ENCODE assay signal across 23 cellular contexts in the genomic region with DNA sequence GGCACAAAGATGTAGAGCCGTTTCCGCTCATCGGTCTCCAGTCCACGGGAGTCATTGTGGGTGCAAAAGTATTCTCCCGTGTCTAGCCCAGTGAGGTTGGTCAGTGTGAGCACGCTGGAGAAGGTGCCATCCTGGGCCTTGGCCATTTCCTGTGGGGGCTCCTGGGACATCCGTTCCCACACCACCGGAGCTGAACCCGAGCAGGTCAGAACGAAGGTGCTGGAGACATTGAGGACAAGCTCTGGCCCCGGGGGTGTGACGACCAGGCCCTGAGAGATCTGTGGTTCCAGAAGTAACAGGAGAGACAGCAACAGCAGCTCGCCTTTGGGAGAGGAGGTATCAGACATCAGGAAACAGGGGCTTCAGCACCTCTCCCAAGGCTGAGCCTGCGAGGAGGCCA. TPM values are rescaled to one million over a fixed set of nuclear protein-coding genes. Genes with fewer than 3 reads are reported as not detected.
A peak's percentile ranks its signal among the peaks of the same experiment; 100 is the strongest.
DNase-seq lines count a peak whose midpoint lies in the region; ATAC-seq, FAIRE-seq and TF ChIP-seq lines count a peak whose summit lies in the region.
"Had no signal": no experiment of that assay in that cellular context is flagged by ENCODE, and none has a peak within 500 bp of the region (broad histone marks: within the 10 kb centered on the region; RNA-seq: fewer than 3 reads in every experiment).

No MANE protein-coding gene starts in this region.

- H3K9ac ChIP-seq in H1 (replicated peaks in 1 of 4; ENCODE audit: extremely low read depth in 1 of 4, low read depth in 3 of 4, low read length in 3 of 4) (no peak overlapping the region; a peak in 1 of 7 replicates), subcutaneous abdominal adipose tissue (ENCODE audit: low read length in 5 of 5) (no peak overlapping the region)

- TF ChIP-seq EP300 in H1 (IDR thresholded peaks at IDR 0.05; ENCODE audit: borderline replicate concordance in 1 of 2, low read depth in 2 of 2, low read length in 2 of 2): no peak

- H4K91ac ChIP-seq in H1 (replicated peaks; ENCODE audit: insufficient read length, low read length): no peak overlapping the region

- H3K27ac ChIP-seq in H1 (ENCODE audit: low read depth, low read length) (no peak overlapping the region), subcutaneous abdominal adipose tissue (ENCODE audit: low read depth, low read length) (peak overlapping the region; percentile 17), OCI-LY7 (ENCODE audit: low read depth, low read length, poor library complexity, severe bottlenecking) (no peak overlapping the region)
- H3K27ac ChIP-seq: colonic mucosa had no signal

- H3K18ac ChIP-seq in H1 (ENCODE audit: extremely low read depth, low read length): peak overlapping the region; percentile 48; the same call in 1 of the 2 replicates

- H3K36me3 Mint-ChIP-seq in HFFc6 (ENCODE audit: low read depth) (peaks cover 57% of the 10 kb centered on the region), mesothelial cell of epicardium (peaks cover 3% of the 10 kb centered on the region)
- peaks cover 3% of the 10 kb centered on the region for H3K36me3 Mint-ChIP-seq in activated CD8-positive, alpha-beta memory T cell treated with anti-CD3 and anti-CD28 coated beads, Interleukin-2, amount 10 ng/mL, durations not matched to agents 7 days and 5 days
- H3K36me3 Mint-ChIP-seq: CD8-positive, alpha-beta T cell had no signal

- no peak overlapping the region for H2BK15ac ChIP-seq in H1 (ENCODE audit: low read length)

- ATAC-seq in GM18502 (IDR thresholded peaks at IDR 0.05; ENCODE audit: poor library complexity, unreplicated experiment) (no peak), GM21723 (IDR thresholded peaks at IDR 0.05; ENCODE audit: unreplicated experiment) (no peak)
- ATAC-seq in activated CD8-positive, alpha-beta memory T cell treated with anti-CD3 and anti-CD28 coated beads, Interleukin-2, amount 10 ng/mL, durations not matched to agents 7 days and 5 days: no peak
- ATAC-seq: CD8-positive, alpha-beta T cell; left lobe of liver; Panc1 had no signal

- no peak overlapping the region for H3K4me3 Mint-ChIP-seq in HFFc6
- H3K4me3 Mint-ChIP-seq in mesothelial cell of epicardium: no peak overlapping the region
- no peak overlapping the region for H3K4me3 Mint-ChIP-seq in activated CD8-positive, alpha-beta memory T cell treated with anti-CD3 and anti-CD28 coated beads, Interleukin-2, amount 10 ng/mL, durations not matched to agents 7 days and 5 days
- H3K4me3 Mint-ChIP-seq: activated CD4-positive, alpha-beta T cell treated with anti-CD3 and anti-CD28 coated beads, Interleukin-2, amount 10 ng/mL, durations not matched to agents 7 days and 5 days; CD8-positive, alpha-beta T cell had no signal

- DNase-seq in HFFc6: no peak
- DNase-seq in H1 (ENCODE audit: low read depth in 1 of 2, low spot score in 2 of 2): no peak
- no peak for DNase-seq in mesothelial cell of epicardium (ENCODE audit: low spot score in 2 of 2, unreplicated experiment in 2 of 2)
- DNase-seq in activated CD8-positive, alpha-beta memory T cell treated with anti-CD3 and anti-CD28 coated beads, Interleukin-2, amount 10 ng/mL, durations not matched to agents 7 days and 5 days: no peak
- DNase-seq in OCI-LY7 (ENCODE audit: low spot score): no peak
- DNase-seq: activated CD4-positive, alpha-beta T cell treated with anti-CD3 and anti-CD28 coated beads, Interleukin-2, amount 10 ng/mL, durations not matched to agents 7 days and 5 days; activated CD8-positive, alpha-beta memory T cell treated with anti-CD3 and anti-CD28 coated beads, Interleukin-2, amount 50 U/mL, for 48 hours; activated naive CD4-positive, alpha-beta T cell; CD8-positive, alpha-beta T cell; colonic mucosa; DMS79; NCI-H1417 treated with DMSO at 0.1 percent for 48 hours; small intestine; stimulated activated CD4-positive, alpha-beta T cell treated with anti-CD3 and anti-CD28 coated beads, Interleukin-4, amount 100 ng/mL, for 4 hours had no signal

- H3K79me1 ChIP-seq in H1 (ENCODE audit: low read depth, low read length): no peaks in the 10 kb centered on the region

- intact Hi-C loops in OCI-LY7 (cut with micrococcal nuclease; ENCODE audit: unreplicated experiment): no loop called here

- peak overlapping the region; percentile 75 for H2AK5ac ChIP-seq in H1 (ENCODE audit: low read depth, low read length)

- CTCF ChIA-PET in H1 (lab: Charles Lee; ENCODE audit: partially characterized antibody): interaction anchor here (0.5 to 13.1 kb wide), 14 partner anchors 10 to 219 kb away, joined by 3 to 188 read pairs (median 4); a partner anchor contains a TSS
- CTCF ChIA-PET in activated CD8-positive, alpha-beta memory T cell treated with anti-CD3 and anti-CD28 coated beads, Interleukin-2, amount 10 ng/mL, durations not matched to agents 7 days and 5 days (lab: Charles Lee): interaction anchor here (0.5 to 11.3 kb wide), 7 partner anchors 10 to 261 kb away, joined by 3 to 85 read pairs (median 4); no protein-coding TSS in a partner anchor
- CTCF ChIA-PET in OCI-LY7 (lab: Charles Lee; ENCODE audit: unreplicated experiment): no interaction called here

- H2BK20ac ChIP-seq in H1 (ENCODE audit: low read length): no peak overlapping the region

- H4K5ac ChIP-seq in H1 (ENCODE audit: insufficient read length, low read depth, low read length): no peak overlapping the region

- peaks cover 0 to 4% of the 10 kb centered on the region in 2 experiments for H4K20me1 ChIP-seq in H1 (replicated peaks in 1 of 2; ENCODE audit: control insufficient read depth in 1 of 2, insufficient read depth in 2 of 2, low read length in 2 of 2)
- H4K20me1 ChIP-seq in OCI-LY7 (ENCODE audit: insufficient read depth, low read length): no peaks in the 10 kb centered on the region

- H3K4me3 ChIP-seq in H1 (ENCODE audit: extremely low read depth in 1 of 4, insufficient read depth in 2 of 4, low read depth in 3 of 4, low read length in 4 of 4) (no peak overlapping the region), subcutaneous abdominal adipose tissue (ENCODE audit: low read depth in 1 of 5, low read length in 5 of 5) (no peak overlapping the region), OCI-LY7 (ENCODE audit: low read depth, low read length, poor library complexity, severe bottlenecking) (no peak overlapping the region)
- H3K4me3 ChIP-seq: colonic mucosa had no signal

- 91% methylated on average over 14 of the region's 14 CpGs; no CpG with 5 or more reads in 1 of the 2 experiments for WGBS in H1 (ENCODE audit: extremely low coverage in 1 of 2, insufficient coverage in 1 of 2, insufficient read length in 1 of 2, insufficient replicate concordance in 2 of 2, low coverage in 1 of 2, low lambda C conversion rate in 2 of 2, missing lambda C conversion rate in 1 of 2), 2 experiments

- H3K56ac ChIP-seq in H1 (replicated peaks; ENCODE audit: insufficient read length, low read depth, low read length): no peak overlapping the region

- H3K9me2 ChIP-seq in OCI-LY7 (ENCODE audit: insufficient read depth, low read length): no peaks in the 10 kb centered on the region

- H2AFZ ChIP-seq in H1 (ENCODE audit: low read length): no peak overlapping the region
- H2AFZ ChIP-seq in OCI-LY7 (ENCODE audit: low read length): no peak overlapping the region

- no peaks in the 10 kb centered on the region for H3K23me2 ChIP-seq in H1 (ENCODE audit: low read depth, low read length)

- H4K8ac ChIP-seq in H1 (ENCODE audit: extremely low read depth, insufficient read depth, low read length): no peak overlapping the region

- no peak for FAIRE-seq in H1 (lab: Jason Lieb, UNC)
- FAIRE-seq: frontal cortex, HTR-8/SVneo, small intestine, TTC549 had no signal

- H3K9me3 Mint-ChIP-seq in HFFc6 (no peaks in the 10 kb centered on the region), mesothelial cell of epicardium (no peaks in the 10 kb centered on the region)
- H3K9me3 Mint-ChIP-seq in activated CD8-positive, alpha-beta memory T cell treated with anti-CD3 and anti-CD28 coated beads, Interleukin-2, amount 10 ng/mL, durations not matched to agents 7 days and 5 days (ENCODE audit: low read depth): no peaks in the 10 kb centered on the region
- H3K9me3 Mint-ChIP-seq: activated CD4-positive, alpha-beta T cell treated with anti-CD3 and anti-CD28 coated beads, Interleukin-2, amount 10 ng/mL, durations not matched to agents 7 days and 5 days; CD8-positive, alpha-beta T cell had no signal

- TF ChIP-seq POLR2A in H1 (IDR thresholded peaks at IDR 0.05; ENCODE audit: control extremely low read depth in 1 of 2, low read depth in 2 of 2, low read length in 2 of 2): no peak

- peak overlapping the region; percentile 75; the same call in 1 of the 2 replicates for H2BK12ac ChIP-seq in H1 (ENCODE audit: low read depth, low read length)

- no peak overlapping the region for H3K4ac ChIP-seq in H1 (replicated peaks; ENCODE audit: insufficient read length, low read depth, low read length)

- no TSS peak for BruUV-seq in OCI-LY7 (replicated peaks; lab: Mats Ljungman, UMichigan)

- H3K4me1 Mint-ChIP-seq in HFFc6 (ENCODE audit: low read depth) (peaks cover 89% of the 10 kb centered on the region), mesothelial cell of epicardium (peaks cover 36% of the 10 kb centered on the region)
- H3K4me1 Mint-ChIP-seq in activated CD8-positive, alpha-beta memory T cell treated with anti-CD3 and anti-CD28 coated beads, Interleukin-2, amount 10 ng/mL, durations not matched to agents 7 days and 5 days: peaks cover 7% of the 10 kb centered on the region
- H3K4me1 Mint-ChIP-seq: activated CD4-positive, alpha-beta T cell treated with anti-CD3 and anti-CD28 coated beads, Interleukin-2, amount 10 ng/mL, durations not matched to agents 7 days and 5 days had no signal

- H3K79me2 ChIP-seq in H1 (ENCODE audit: control insufficient read depth in 1 of 2, insufficient read depth in 2 of 2, low read length in 2 of 2) (no peaks in the 10 kb centered on the region), OCI-LY7 (ENCODE audit: insufficient read depth, low read depth, low read length) (no peaks in the 10 kb centered on the region)

- H2BK120ac ChIP-seq in H1 (replicated peaks; ENCODE audit: low read depth, low read length): no peak overlapping the region

- no peak overlapping the region for H3K23ac ChIP-seq in H1 (ENCODE audit: insufficient read length)

- H3K27me3 Mint-ChIP-seq in HFFc6 (ENCODE audit: insufficient read depth) (peaks cover 14% of the 10 kb centered on the region), mesothelial cell of epicardium (ENCODE audit: low read depth) (no peaks in the 10 kb centered on the region)
- no peaks in the 10 kb centered on the region for H3K27me3 Mint-ChIP-seq in activated CD8-positive, alpha-beta memory T cell treated with anti-CD3 and anti-CD28 coated beads, Interleukin-2, amount 10 ng/mL, durations not matched to agents 7 days and 5 days
- H3K27me3 Mint-ChIP-seq: activated CD4-positive, alpha-beta T cell treated with anti-CD3 and anti-CD28 coated beads, Interleukin-2, amount 10 ng/mL, durations not matched to agents 7 days and 5 days had no signal

- H3K9me3 ChIP-seq in H1 (ENCODE audit: insufficient read depth in 2 of 2, low read depth in 1 of 2, low read length in 1 of 2) (no peaks in the 10 kb centered on the region), subcutaneous abdominal adipose tissue (ENCODE audit: control insufficient read depth in 5 of 5, low read length in 5 of 5) (no peaks in the 10 kb centered on the region), OCI-LY7 (ENCODE audit: low read length) (no peaks in the 10 kb centered on the region)
- H3K9me3 ChIP-seq: colonic mucosa had no signal

- H3K27ac Mint-ChIP-seq in HFFc6 (peak overlapping the region; percentile 61), mesothelial cell of epicardium (peak overlapping the region; percentile 23)
- H3K27ac Mint-ChIP-seq in activated CD8-positive, alpha-beta memory T cell treated with anti-CD3 and anti-CD28 coated beads, Interleukin-2, amount 10 ng/mL, durations not matched to agents 7 days and 5 days: no peak overlapping the region
- H3K27ac Mint-ChIP-seq: activated CD4-positive, alpha-beta T cell treated with anti-CD3 and anti-CD28 coated beads, Interleukin-2, amount 10 ng/mL, durations not matched to agents 7 days and 5 days; CD8-positive, alpha-beta T cell had no signal

- TF ChIP-seq RAD21 in H1 (IDR thresholded peaks at IDR 0.05 in 1 of 2, conservative IDR thresholded peaks at IDR 0.05 in 1 of 2; ENCODE audit: low read depth in 2 of 2, low read length in 2 of 2): no peak

- H3K4me1 ChIP-seq in H1 (replicated peaks in 1 of 4; ENCODE audit: control insufficient read depth in 3 of 4, insufficient read depth in 4 of 4, low read length in 3 of 4) (peaks cover 6 to 36% (median 29%) of the 10 kb centered on the region in 4 experiments), subcutaneous abdominal adipose tissue (ENCODE audit: control insufficient read depth in 5 of 5, insufficient read depth in 5 of 5, low read length in 5 of 5) (peaks cover 7 to 70% (median 53%) of the 10 kb centered on the region in 5 donors), OCI-LY7 (ENCODE audit: insufficient read depth, low read length, poor library complexity, severe bottlenecking) (no peaks in the 10 kb centered on the region)
- H3K4me1 ChIP-seq: colonic mucosa had no signal

- no peak overlapping the region for H3K14ac ChIP-seq in H1 (ENCODE audit: insufficient read length)

- H3K4me2 ChIP-seq in H1 (ENCODE audit: insufficient read depth in 1 of 2, low read depth in 2 of 2, low read length in 2 of 2) (no peak overlapping the region), OCI-LY7 (ENCODE audit: low read length) (no peak overlapping the region)

- TF ChIP-seq CTCF in HFFc6 (IDR thresholded peaks at IDR 0.05) (no peak), H1 (IDR thresholded peaks at IDR 0.05; ENCODE audit: control extremely low read depth in 1 of 3, insufficient read depth in 1 of 3, low read depth in 1 of 3, low read length in 3 of 3) (no peak), mesothelial cell of epicardium (IDR thresholded peaks at IDR 0.05; ENCODE audit: unreplicated experiment) (no peak), OCI-LY7 (conservative IDR thresholded peaks at IDR 0.05; ENCODE audit: low read length) (no peak)

- peaks cover 0 to 5% (median 3%) of the 10 kb centered on the region in 4 experiments; a peak in 3 of 7 replicates for H3K27me3 ChIP-seq in H1 (replicated peaks in 1 of 4; ENCODE audit: control insufficient read depth in 3 of 4, extremely low read depth in 1 of 4, insufficient read depth in 3 of 4, low read length in 3 of 4)
- peaks cover 0 to 19% (median 2%) of the 10 kb centered on the region in 5 donors for H3K27me3 ChIP-seq in subcutaneous abdominal adipose tissue (ENCODE audit: control insufficient read depth in 5 of 5, insufficient read depth in 4 of 5, low read length in 5 of 5)
- H3K27me3 ChIP-seq: colonic mucosa had no signal

- POLR2A ChIA-PET in H1 (lab: Charles Lee; ENCODE audit: partially characterized antibody): interaction anchor here (0.6 to 1.5 kb wide), 3 partner anchors 20 to 307 kb away, joined by 3 to 4 read pairs (median 3); a partner anchor contains a TSS
- POLR2A ChIA-PET in OCI-LY7 (lab: Charles Lee): interaction anchor here (1.7 kb wide), 1 partner anchor 10 kb away, joined by 7 read pairs; no protein-coding TSS in a partner anchor

- peak overlapping the region; percentile 44; the same call in 1 of the 2 replicates for H2BK5ac ChIP-seq in H1 (ENCODE audit: low read depth, low read length)

- no peaks in the 10 kb centered on the region for H3K36me3 ChIP-seq in H1 (ENCODE audit: control insufficient read depth in 2 of 4, insufficient read depth in 4 of 4, low read length in 3 of 4)
- H3K36me3 ChIP-seq in subcutaneous abdominal adipose tissue (ENCODE audit: control insufficient read depth in 5 of 5, insufficient read depth in 5 of 5, low read length in 5 of 5): peaks cover 0 to 26% (median 21%) of the 10 kb centered on the region in 5 donors
- H3K36me3 ChIP-seq in OCI-LY7 (ENCODE audit: insufficient read depth, low read length): no peaks in the 10 kb centered on the region
- H3K36me3 ChIP-seq: colonic mucosa had no signal

RNA-seq across cellular contexts. Expression of a gene that starts 20.1 kb away (rescaled TPM):
- 100 to 1,000 TPM; 137 to 208 (median 180) TPM for total RNA-seq in HFFc6 (2021; fragmentation: NEBNext Ultra II Directional; extraction: Animal tissue kit (Norgen Biotek cat#: 25700))
- total RNA-seq in H1 (2021; fragmentation: NEBNext Ultra II Directional; extraction: Animal tissue kit (Norgen Biotek cat#: 25700)): 13.7 and 15.9 TPM in 2 replicates
- polyA plus RNA-seq in H1 (2011; rRNA removed): 4.2 and 5.9 TPM in 2 replicates
- polyA plus RNA-seq in H1 (2011; cell fraction: cytosol; rRNA removed): 3.6 TPM
- polyA plus RNA-seq in H1 (2011; cell fraction: nucleus; rRNA removed): 12.1 TPM
- 4.0 to 5.6 TPM (median 5.0 TPM) in 4 replicates for polyA plus RNA-seq in H1 (2012, experiment 1 of 2)
- 3.9 TPM for polyA plus RNA-seq in H1 (2012, experiment 2 of 2)
- 14.2 TPM for polyA plus RNA-seq in H1 (2013, experiment 1 of 2)
- polyA plus RNA-seq in H1 (2013, experiment 2 of 2): 15.0 TPM
- polyA minus RNA-seq in H1 (2011; rRNA and poly(A)+ RNA removed): 15.1 and 15.7 TPM in 2 replicates
- 6.9 TPM for polyA minus RNA-seq in H1 (2011; cell fraction: cytosol; rRNA and poly(A)+ RNA removed)
- 21.7 TPM for polyA minus RNA-seq in H1 (2011; cell fraction: nucleus; rRNA and poly(A)+ RNA removed)
- total RNA-seq in mesothelial cell of epicardium (100 to 105 TPM (median 102 TPM) in 3 replicates), OCI-LY7 (2022) (0.23 TPM in 1 of 2 replicates, not detected in the other)
- total RNA-seq in activated CD8-positive, alpha-beta memory T cell treated with anti-CD3 and anti-CD28 coated beads, Interleukin-2, amount 10 ng/mL, durations not matched to agents 7 days and 5 days: 10 to 100 TPM; 53.3 to 68.9 TPM
- total RNA-seq in OCI-LY7 (2014; rRNA removed; shearing (Covaris generic)): 0.80 and 3.0 TPM in 2 replicates

RNA-seq across cellular contexts. Expression of a gene that starts 31.0 kb away (rescaled TPM):
- total RNA-seq in HFFc6 (2021; fragmentation: NEBNext Ultra II Directional; extraction: Animal tissue kit (Norgen Biotek cat#: 25700)): under 1 TPM in 1 of 6 experiments, not detected in 5; 0.11 TPM
- not detected in 2 replicates for total RNA-seq in H1 (2021; fragmentation: NEBNext Ultra II Directional; extraction: Animal tissue kit (Norgen Biotek cat#: 25700))
- polyA plus RNA-seq in H1 (2011; rRNA removed): 0.06 TPM in 1 of 2 replicates, not detected in the other
- not detected for polyA plus RNA-seq in H1 (2011; cell fraction: cytosol; rRNA removed)
- polyA plus RNA-seq in H1 (2011; cell fraction: nucleus; rRNA removed): not detected
- not detected in 4 replicates for polyA plus RNA-seq in H1 (2012, experiment 1 of 2)
- 0.13 TPM for polyA plus RNA-seq in H1 (2012, experiment 2 of 2)
- 0.06 TPM for polyA plus RNA-seq in H1 (2013, experiment 1 of 2)
- 0.04 TPM for polyA plus RNA-seq in H1 (2013, experiment 2 of 2)
- not detected in 2 replicates for polyA minus RNA-seq in H1 (2011; rRNA and poly(A)+ RNA removed)
- not detected for polyA minus RNA-seq in H1 (2011; cell fraction: cytosol; rRNA and poly(A)+ RNA removed)
- not detected for polyA minus RNA-seq in H1 (2011; cell fraction: nucleus; rRNA and poly(A)+ RNA removed)
- total RNA-seq in mesothelial cell of epicardium (0.51 to 1.1 TPM (median 0.68 TPM) in 3 replicates), OCI-LY7 (2022) (not detected in 2 replicates)
- not detected for total RNA-seq in activated CD8-positive, alpha-beta memory T cell treated with anti-CD3 and anti-CD28 coated beads, Interleukin-2, amount 10 ng/mL, durations not matched to agents 7 days and 5 days
- total RNA-seq in OCI-LY7 (2014; rRNA removed; shearing (Covaris generic)): not detected in 2 replicates
- total RNA-seq: activated CD4-positive, alpha-beta T cell treated with anti-CD3 and anti-CD28 coated beads, Interleukin-2, amount 10 ng/mL, durations not matched to agents 7 days and 5 days; CD8-positive, alpha-beta T cell; frontal cortex; temporal lobe had no signal

RNA-seq across cellular contexts. Expression of a gene that starts 49.2 kb away (rescaled TPM):
- 1 to 10 TPM in 2 of 6 experiments, under 1 TPM in 4; 0.26 to 1.5 (median 0.78) TPM for total RNA-seq in HFFc6 (2021; fragmentation: NEBNext Ultra II Directional; extraction: Animal tissue kit (Norgen Biotek cat#: 25700))
- total RNA-seq in H1 (2021; fragmentation: NEBNext Ultra II Directional; extraction: Animal tissue kit (Norgen Biotek cat#: 25700)): not detected in 2 replicates
- polyA plus RNA-seq in H1 (2011; rRNA removed): 0.12 TPM in 1 of 2 replicates, not detected in the other
- polyA plus RNA-seq in H1 (2011; cell fraction: cytosol; rRNA removed): not detected
- not detected for polyA plus RNA-seq in H1 (2011; cell fraction: nucleus; rRNA removed)
- polyA plus RNA-seq in H1 (2012, experiment 1 of 2): 0.14 TPM in 1 of 4 replicates, not detected in the others
- polyA plus RNA-seq in H1 (2012, experiment 2 of 2): 0.08 TPM
- polyA plus RNA-seq in H1 (2013, experiment 1 of 2): 0.08 TPM
- 0.04 TPM for polyA plus RNA-seq in H1 (2013, experiment 2 of 2)
- polyA minus RNA-seq in H1 (2011; rRNA and poly(A)+ RNA removed): not detected in 2 replicates
- polyA minus RNA-seq in H1 (2011; cell fraction: cytosol; rRNA and poly(A)+ RNA removed): not detected
- not detected for polyA minus RNA-seq in H1 (2011; cell fraction: nucleus; rRNA and poly(A)+ RNA removed)
- total RNA-seq in mesothelial cell of epicardium: 0.07 to 0.27 TPM (median 0.18 TPM) in 3 replicates
- under 1 TPM in 1 of 2 experiments, not detected in 1; 0.26 TPM for total RNA-seq in activated CD8-positive, alpha-beta memory T cell treated with anti-CD3 and anti-CD28 coated beads, Interleukin-2, amount 10 ng/mL, durations not matched to agents 7 days and 5 days
- not detected in 2 replicates for total RNA-seq in OCI-LY7 (2014; rRNA removed; shearing (Covaris generic))
- not detected in 2 replicates for total RNA-seq in OCI-LY7 (2022)

RNA-seq across cellular contexts. Expression of a gene that starts 54.3 kb away (rescaled TPM):
- total RNA-seq in HFFc6 (2021; fragmentation: NEBNext Ultra II Directional; extraction: Animal tissue kit (Norgen Biotek cat#: 25700)): not detected
- total RNA-seq in H1 (2021; fragmentation: NEBNext Ultra II Directional; extraction: Animal tissue kit (Norgen Biotek cat#: 25700)): 0.07 TPM in 1 of 2 replicates, not detected in the other
- 0.02 and 0.12 TPM in 2 replicates for polyA plus RNA-seq in H1 (2011; rRNA removed)
- 0.04 TPM for polyA plus RNA-seq in H1 (2011; cell fraction: cytosol; rRNA removed)
- polyA plus RNA-seq in H1 (2011; cell fraction: nucleus; rRNA removed): 0.58 TPM
- 0.09 to 0.13 TPM (median 0.11 TPM) in 3 of 4 replicates, not detected in the other for polyA plus RNA-seq in H1 (2012, experiment 1 of 2)
- not detected for polyA plus RNA-seq in H1 (2012, experiment 2 of 2)
- polyA plus RNA-seq in H1 (2013, experiment 1 of 2): 0.06 TPM
- 0.06 TPM for polyA plus RNA-seq in H1 (2013, experiment 2 of 2)
- polyA minus RNA-seq in H1 (2011; rRNA and poly(A)+ RNA removed): 0.41 TPM in 1 of 2 replicates, not detected in the other
- not detected for polyA minus RNA-seq in H1 (2011; cell fraction: cytosol; rRNA and poly(A)+ RNA removed)
- polyA minus RNA-seq in H1 (2011; cell fraction: nucleus; rRNA and poly(A)+ RNA removed): not detected
- total RNA-seq in mesothelial cell of epicardium: not detected in 3 replicates
- total RNA-seq in activated CD8-positive, alpha-beta memory T cell treated with anti-CD3 and anti-CD28 coated beads, Interleukin-2, amount 10 ng/mL, durations not matched to agents 7 days and 5 days: not detected
- not detected in 2 replicates for total RNA-seq in OCI-LY7 (2014; rRNA removed; shearing (Covaris generic))
- not detected in 2 replicates for total RNA-seq in OCI-LY7 (2022)
- total RNA-seq: activated CD4-positive, alpha-beta T cell treated with anti-CD3 and anti-CD28 coated beads, Interleukin-2, amount 10 ng/mL, durations not matched to agents 7 days and 5 days; CD8-positive, alpha-beta T cell; left lobe of liver had no signal
